Comparison of ENCODE assay signal across 1 cellular context in the genomic region with DNA sequence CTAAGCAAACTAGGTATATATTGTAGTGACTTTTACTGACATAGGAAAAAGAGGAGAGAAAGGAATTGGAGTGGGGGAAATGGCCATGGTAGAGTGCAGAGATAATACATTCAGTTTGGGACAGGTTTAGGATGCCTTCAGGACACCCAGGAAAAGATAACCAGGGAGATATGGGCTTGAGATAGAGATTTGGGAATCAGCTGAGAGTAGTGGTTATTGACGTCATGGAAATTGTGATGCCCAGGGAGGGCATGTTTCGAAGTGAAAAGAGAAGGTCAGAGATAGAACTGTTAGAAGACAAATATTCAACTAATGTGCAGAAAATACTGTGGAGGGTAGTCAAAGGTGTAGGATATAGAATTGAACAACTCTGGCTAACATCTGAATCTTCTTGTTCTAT.
TF ChIP-seq lines count a peak whose summit lies in the region.

No MANE protein-coding gene starts in this region.

TF ChIP-seq in K562, 482 proteins besides CTCF, POLR2A, EP300 and RAD21 (continued from another document and continues in another):
- TF ChIP-seq, protein P1, sequence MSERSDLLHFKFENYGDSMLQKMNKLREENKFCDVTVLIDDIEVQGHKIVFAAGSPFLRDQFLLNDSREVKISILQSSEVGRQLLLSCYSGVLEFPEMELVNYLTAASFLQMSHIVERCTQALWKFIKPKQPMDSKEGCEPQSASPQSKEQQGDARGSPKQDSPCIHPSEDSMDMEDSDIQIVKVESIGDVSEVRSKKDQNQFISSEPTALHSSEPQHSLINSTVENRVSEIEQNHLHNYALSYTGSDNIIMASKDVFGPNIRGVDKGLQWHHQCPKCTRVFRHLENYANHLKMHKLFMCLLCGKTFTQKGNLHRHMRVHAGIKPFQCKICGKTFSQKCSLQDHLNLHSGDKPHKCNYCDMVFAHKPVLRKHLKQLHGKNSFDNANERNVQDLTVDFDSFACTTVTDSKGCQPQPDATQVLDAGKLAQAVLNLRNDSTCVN (CRISPR knock-in tag; IDR thresholded peaks at IDR 0.05) = no peak
- TF ChIP-seq RFX5 (IDR thresholded peaks at IDR 0.05; ENCODE audit: low read depth, low read length) (no peak), RAD51 (IDR thresholded peaks at IDR 0.05; ENCODE audit: borderline replicate concordance, low read depth) (no peak), ATF1 (CRISPR knock-in tag; IDR thresholded peaks at IDR 0.05) (no peak), ATF1 (tag; IDR thresholded peaks at IDR 0.05) (peak; percentile 61), MEIS2 (IDR thresholded peaks at IDR 0.05; ENCODE audit: partially characterized antibody) (no peak), ZNF408 (CRISPR knock-in tag; IDR thresholded peaks at IDR 0.05; ENCODE audit: low read depth) (no peak), ZKSCAN1 (IDR thresholded peaks at IDR 0.05; ENCODE audit: low read depth, low read length) (no peak), CCAR2 (IDR thresholded peaks at IDR 0.05; ENCODE audit: low read depth, low read length) (no peak), HBP1 (CRISPR knock-in tag; IDR thresholded peaks at IDR 0.05) (no peak), CHD1 (IDR thresholded peaks at IDR 0.05; ENCODE audit: low read length) (no peak), HOXB6 (CRISPR knock-in tag; IDR thresholded peaks at IDR 0.05; ENCODE audit: borderline replicate concordance) (no peak), SMARCE1 (IDR thresholded peaks at IDR 0.05) (peak; percentile 42; the same call in 1 of the 2 replicates), NCOA1 (IDR thresholded peaks at IDR 0.05; ENCODE audit: low read depth) (no peak), EZH2 (IDR thresholded peaks at IDR 0.05; ENCODE audit: borderline replicate concordance, low read depth, low read length) (no peak), PYGO2 (tag; IDR thresholded peaks at IDR 0.05) (no peak), ZBTB33 (CRISPR knock-in tag; IDR thresholded peaks at IDR 0.05) (no peak), SRSF7 (optimal IDR thresholded peaks at IDR 0.05; ENCODE audit: low read depth, low read length) (no peak), MTA2 (IDR thresholded peaks at IDR 0.05; ENCODE audit: low read depth) (no peak), NFATC3 (IDR thresholded peaks at IDR 0.05) (peak; percentile 44; the same call in 1 of the 2 replicates), TEAD4 (IDR thresholded peaks at IDR 0.05; ENCODE audit: low read length) (no peak), TEAD4 (CRISPR knock-in tag; IDR thresholded peaks at IDR 0.05; ENCODE audit: borderline replicate concordance) (no peak), SMARCA4 (IDR thresholded peaks at IDR 0.05) (no peak), CBX2 (IDR thresholded peaks at IDR 0.05; ENCODE audit: insufficient read depth, low read length, poor library complexity, severe bottlenecking) (no peak), MYBL2 (IDR thresholded peaks at IDR 0.05; ENCODE audit: low read depth) (0 out of 2 replicates have a peak, but pooled peaks have one; percentile 12), MYBL2 (CRISPR knock-in tag; IDR thresholded peaks at IDR 0.05; ENCODE audit: borderline replicate concordance) (no peak), TBP (optimal IDR thresholded peaks at IDR 0.05; ENCODE audit: low read depth, low read length) (no peak), THRA (IDR thresholded peaks at IDR 0.05) (no peak), TEAD2 (tag; IDR thresholded peaks at IDR 0.05) (no peak), MCM3 (IDR thresholded peaks at IDR 0.05) (no peak), NFE2L1 (tag; IDR thresholded peaks at IDR 0.05; ENCODE audit: borderline replicate concordance, low read depth) (no peak), MCM7 (IDR thresholded peaks at IDR 0.05) (no peak), ARID1B (IDR thresholded peaks at IDR 0.05) (0 out of 2 replicates have a peak, but pooled peaks have one; percentile 17), TRIM28 (IDR thresholded peaks at IDR 0.05) (no peak), ARID2 (IDR thresholded peaks at IDR 0.05) (no peak), ETV6 (IDR thresholded peaks at IDR 0.05; ENCODE audit: borderline replicate concordance in 1 of 2, low read depth in 2 of 2, low read length in 1 of 2) (no peak), ETV6 (CRISPR knock-in tag; IDR thresholded peaks at IDR 0.05; ENCODE audit: borderline replicate concordance) (no peak), MYNN (IDR thresholded peaks at IDR 0.05) (no peak), MYNN (CRISPR knock-in tag; IDR thresholded peaks at IDR 0.05) (no peak), ZNF76 (CRISPR knock-in tag; IDR thresholded peaks at IDR 0.05; ENCODE audit: borderline replicate concordance) (no peak)
- TF ChIP-seq, protein P2, sequence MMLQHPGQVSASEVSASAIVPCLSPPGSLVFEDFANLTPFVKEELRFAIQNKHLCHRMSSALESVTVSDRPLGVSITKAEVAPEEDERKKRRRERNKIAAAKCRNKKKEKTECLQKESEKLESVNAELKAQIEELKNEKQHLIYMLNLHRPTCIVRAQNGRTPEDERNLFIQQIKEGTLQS (IDR thresholded peaks at IDR 0.05) = 0 out of 2 replicates have a peak, but pooled peaks have one; percentile 11
- TF ChIP-seq, protein P2 (CRISPR knock-in tag; conservative IDR thresholded peaks at IDR 0.05) = no peak
- TF ChIP-seq, protein P3, sequence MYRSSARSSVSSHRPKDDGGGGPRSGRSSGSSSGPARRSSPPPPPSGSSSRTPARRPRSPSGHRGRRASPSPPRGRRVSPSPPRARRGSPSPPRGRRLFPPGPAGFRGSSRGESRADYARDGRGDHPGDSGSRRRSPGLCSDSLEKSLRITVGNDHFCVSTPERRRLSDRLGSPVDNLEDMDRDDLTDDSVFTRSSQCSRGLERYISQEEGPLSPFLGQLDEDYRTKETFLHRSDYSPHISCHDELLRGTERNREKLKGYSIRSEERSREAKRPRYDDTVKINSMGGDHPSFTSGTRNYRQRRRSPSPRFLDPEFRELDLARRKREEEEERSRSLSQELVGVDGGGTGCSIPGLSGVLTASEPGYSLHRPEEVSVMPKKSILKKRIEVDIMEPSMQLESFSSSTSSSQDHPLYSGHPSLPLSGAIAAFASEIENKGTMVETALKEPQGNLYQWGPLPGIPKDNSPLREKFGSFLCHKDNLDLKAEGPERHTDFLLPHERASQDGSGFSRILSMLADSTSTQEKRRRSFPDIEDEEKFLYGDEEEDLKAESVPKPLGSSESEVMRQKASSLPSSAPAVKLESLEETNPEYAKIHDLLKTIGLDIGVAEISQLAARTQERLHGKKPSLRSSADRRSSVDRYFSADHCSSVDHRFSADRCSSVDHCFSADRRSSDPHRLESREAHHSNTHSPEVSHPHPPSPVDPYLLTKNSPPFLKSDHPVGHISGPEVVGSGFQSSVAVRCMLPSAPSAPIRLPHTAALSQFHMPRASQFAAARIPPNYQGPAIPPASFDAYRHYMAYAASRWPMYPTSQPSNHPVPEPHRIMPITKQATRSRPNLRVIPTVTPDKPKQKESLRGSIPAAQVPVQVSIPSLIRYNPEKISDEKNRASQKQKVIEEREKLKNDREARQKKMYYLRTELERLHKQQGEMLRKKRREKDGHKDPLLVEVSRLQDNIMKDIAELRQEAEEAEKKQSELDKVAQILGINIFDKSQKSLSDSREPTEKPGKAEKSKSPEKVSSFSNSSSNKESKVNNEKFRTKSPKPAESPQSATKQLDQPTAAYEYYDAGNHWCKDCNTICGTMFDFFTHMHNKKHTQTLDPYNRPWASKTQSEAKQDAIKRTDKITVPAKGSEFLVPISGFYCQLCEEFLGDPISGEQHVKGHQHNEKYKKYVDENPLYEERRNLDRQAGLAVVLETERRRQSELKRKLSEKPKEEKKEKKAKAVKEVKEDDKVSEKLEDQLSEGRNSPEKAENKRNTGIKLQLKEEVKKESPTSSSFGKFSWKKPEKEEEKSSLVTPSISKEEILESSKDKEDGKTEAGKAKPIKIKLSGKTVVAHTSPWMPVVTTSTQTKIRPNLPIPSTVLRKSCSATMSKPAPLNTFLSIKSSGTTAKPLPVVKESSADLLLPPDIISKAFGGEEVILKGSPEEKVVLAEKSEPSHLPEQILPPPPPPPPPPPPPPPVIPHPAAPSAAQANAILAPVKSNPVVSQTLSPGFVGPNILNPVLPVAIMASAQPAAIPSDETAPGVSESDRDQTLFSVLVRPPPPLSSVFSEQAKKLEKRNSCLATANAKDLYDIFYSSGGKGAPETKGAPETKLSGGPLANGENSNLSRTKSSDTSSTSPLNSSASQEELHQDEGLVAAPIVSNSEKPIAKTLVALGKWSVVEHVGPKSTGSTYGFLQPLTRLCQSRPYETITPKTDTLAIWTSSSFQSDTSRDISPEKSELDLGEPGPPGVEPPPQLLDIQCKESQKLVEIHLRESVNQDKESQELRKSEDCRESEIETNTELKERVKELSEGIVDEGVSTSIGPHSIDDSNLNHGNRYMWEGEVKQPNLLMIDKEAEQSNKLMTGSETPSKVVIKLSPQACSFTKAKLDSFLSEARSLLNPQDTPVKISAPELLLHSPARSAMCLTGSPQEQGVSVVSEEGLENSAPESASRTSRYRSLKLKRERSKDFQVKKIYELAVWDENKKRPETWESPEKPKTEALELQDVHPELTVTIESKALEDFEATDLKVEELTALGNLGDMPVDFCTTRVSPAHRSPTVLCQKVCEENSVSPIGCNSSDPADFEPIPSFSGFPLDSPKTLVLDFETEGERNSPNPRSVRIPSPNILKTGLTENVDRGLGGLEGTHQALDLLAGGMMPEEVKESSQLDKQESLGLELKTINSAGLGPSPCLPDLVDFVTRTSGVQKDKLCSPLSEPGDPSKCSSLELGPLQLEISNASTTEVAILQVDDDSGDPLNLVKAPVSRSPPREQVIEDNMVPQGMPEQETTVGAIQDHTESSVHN (IDR thresholded peaks at IDR 0.05; ENCODE audit: borderline replicate concordance in 1 of 2, low read depth in 1 of 2) = 0 out of 4 replicates have a peak, but pooled peaks of 1 of the 2 experiments have one; percentile 32
- TF ChIP-seq, protein P4, sequence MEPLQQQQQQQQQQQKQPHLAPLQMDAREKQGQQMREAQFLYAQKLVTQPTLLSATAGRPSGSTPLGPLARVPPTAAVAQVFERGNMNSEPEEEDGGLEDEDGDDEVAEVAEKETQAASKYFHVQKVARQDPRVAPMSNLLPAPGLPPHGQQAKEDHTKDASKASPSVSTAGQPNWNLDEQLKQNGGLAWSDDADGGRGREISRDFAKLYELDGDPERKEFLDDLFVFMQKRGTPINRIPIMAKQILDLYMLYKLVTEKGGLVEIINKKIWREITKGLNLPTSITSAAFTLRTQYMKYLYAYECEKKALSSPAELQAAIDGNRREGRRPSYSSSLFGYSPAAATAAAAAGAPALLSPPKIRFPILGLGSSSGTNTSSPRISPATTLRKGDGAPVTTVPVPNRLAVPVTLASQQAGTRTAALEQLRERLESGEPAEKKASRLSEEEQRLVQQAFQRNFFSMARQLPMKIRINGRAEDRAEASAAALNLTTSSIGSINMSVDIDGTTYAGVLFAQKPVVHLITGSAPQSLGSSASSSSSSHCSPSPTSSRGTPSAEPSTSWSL (CRISPR knock-in tag; IDR thresholded peaks at IDR 0.05; ENCODE audit: borderline replicate concordance) = no peak
- TF ChIP-seq, protein P5, sequence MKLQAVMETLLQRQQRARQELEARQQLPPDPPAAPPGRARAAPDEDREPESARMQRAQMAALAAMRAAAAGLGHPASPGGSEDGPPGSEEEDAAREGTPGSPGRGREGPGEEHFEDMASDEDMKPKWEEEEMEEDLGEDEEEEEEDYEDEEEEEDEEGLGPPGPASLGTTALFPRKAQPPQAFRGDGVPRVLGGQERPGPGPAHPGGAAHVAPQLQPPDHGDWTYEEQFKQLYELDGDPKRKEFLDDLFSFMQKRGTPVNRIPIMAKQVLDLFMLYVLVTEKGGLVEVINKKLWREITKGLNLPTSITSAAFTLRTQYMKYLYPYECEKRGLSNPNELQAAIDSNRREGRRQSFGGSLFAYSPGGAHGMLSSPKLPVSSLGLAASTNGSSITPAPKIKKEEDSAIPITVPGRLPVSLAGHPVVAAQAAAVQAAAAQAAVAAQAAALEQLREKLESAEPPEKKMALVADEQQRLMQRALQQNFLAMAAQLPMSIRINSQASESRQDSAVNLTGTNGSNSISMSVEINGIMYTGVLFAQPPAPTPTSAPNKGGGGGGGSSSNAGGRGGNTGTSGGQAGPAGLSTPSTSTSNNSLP (IDR thresholded peaks at IDR 0.05; ENCODE audit: borderline replicate concordance, low read depth, low read length) = no peak
- TF ChIP-seq, protein P6, sequence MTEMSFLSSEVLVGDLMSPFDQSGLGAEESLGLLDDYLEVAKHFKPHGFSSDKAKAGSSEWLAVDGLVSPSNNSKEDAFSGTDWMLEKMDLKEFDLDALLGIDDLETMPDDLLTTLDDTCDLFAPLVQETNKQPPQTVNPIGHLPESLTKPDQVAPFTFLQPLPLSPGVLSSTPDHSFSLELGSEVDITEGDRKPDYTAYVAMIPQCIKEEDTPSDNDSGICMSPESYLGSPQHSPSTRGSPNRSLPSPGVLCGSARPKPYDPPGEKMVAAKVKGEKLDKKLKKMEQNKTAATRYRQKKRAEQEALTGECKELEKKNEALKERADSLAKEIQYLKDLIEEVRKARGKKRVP (CRISPR knock-in tag; IDR thresholded peaks at IDR 0.05) = no peak
